Comparison of ENCODE assay signal across 16 cellular contexts in the genomic region with DNA sequence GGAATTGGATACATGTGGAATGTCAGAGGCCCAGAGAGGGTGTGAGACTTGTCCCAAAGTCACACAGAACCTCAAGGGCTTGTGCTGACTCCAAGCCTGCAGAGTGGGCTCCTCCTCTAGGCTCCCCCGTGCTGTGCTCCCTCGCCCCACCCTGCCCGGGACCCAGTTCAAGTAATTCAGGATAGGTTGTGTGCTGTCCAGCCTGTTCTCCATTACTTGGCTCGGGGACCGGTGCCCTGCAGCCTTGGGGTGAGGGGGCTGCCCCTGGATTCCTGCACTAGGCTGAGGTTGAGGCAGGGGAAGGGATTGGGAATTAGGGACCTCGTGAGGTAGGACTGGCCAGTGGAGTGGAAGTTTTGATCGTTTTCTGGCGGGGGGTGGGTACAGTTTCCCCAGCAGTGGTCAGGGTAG. TPM values are rescaled to one million over a fixed set of nuclear protein-coding genes. Genes with fewer than 3 reads are reported as not detected.
DNase-seq lines count a peak whose midpoint lies in the region; ATAC-seq, FAIRE-seq and TF ChIP-seq lines count a peak whose summit lies in the region.
"Had no signal": no experiment of that assay in that cellular context is flagged by ENCODE, and none has a peak within 500 bp of the region (broad histone marks: within the 10 kb centered on the region; RNA-seq: fewer than 3 reads in every experiment).

No MANE protein-coding gene starts in this region.

- peaks cover 0 to 43% (median 21%) of the 10 kb centered on the region in 4 donors for H3K4me1 ChIP-seq in right lobe of liver

- TF ChIP-seq CTCF in Calu3 (IDR thresholded peaks at IDR 0.05; ENCODE audit: unreplicated experiment) = no peak
- TF ChIP-seq CTCF in RWPE1 (conservative IDR thresholded peaks at IDR 0.05; ENCODE audit: low read depth) = no peak
- no peak for TF ChIP-seq CTCF in right lobe of liver (IDR thresholded peaks at IDR 0.05)

- H3K27me3 Mint-ChIP-seq in Calu3 (ENCODE audit: unreplicated experiment) = no peaks in the 10 kb centered on the region

- no peak for TF ChIP-seq POLR2A in right lobe of liver (IDR thresholded peaks at IDR 0.05)

- no peak for FAIRE-seq in urothelium cell line (lab: Jason Lieb, UNC)

- CTCF ChIA-PET in Calu3 (lab: Charles Lee) = no interaction called here
- CTCF ChIA-PET in RWPE1 (lab: Yijun Ruan, JAX) = interaction anchor here (0.6 kb wide), 1 partner anchor 60 kb away, joined by 3 read pairs; no protein-coding TSS in a partner anchor

- peaks cover 77% of the 10 kb centered on the region for H3K36me3 Mint-ChIP-seq in Calu3 (ENCODE audit: insufficient read depth, unreplicated experiment)
- peaks cover 87% of the 10 kb centered on the region for H3K36me3 Mint-ChIP-seq in stimulated activated effector memory CD8-positive, alpha-beta T cell treated with anti-CD3 and anti-CD28 coated beads, Interleukin-12 subunit alpha, Interleukin-12 subunit beta, amount 100 ng/mL, for 72 hours

- WGBS in right lobe of liver (ENCODE audit: insufficient coverage, low coverage, low lambda C conversion rate, missing lambda C conversion rate) = 25% methylated on average over 5 of the region's 8 CpGs

- peaks cover 31% of the 10 kb centered on the region for H3K4me1 Mint-ChIP-seq in Calu3 (ENCODE audit: low read depth, unreplicated experiment)
- peaks cover 67% of the 10 kb centered on the region for H3K4me1 Mint-ChIP-seq in stimulated activated effector memory CD8-positive, alpha-beta T cell treated with anti-CD3 and anti-CD28 coated beads, Interleukin-12 subunit alpha, Interleukin-12 subunit beta, amount 100 ng/mL, for 72 hours

- intact Hi-C loops in Calu3 (cut with micrococcal nuclease; ENCODE audit: unreplicated experiment) = no loop called here
- intact Hi-C loops in right lobe of liver (cut with DNase I) = loop anchor here (10.0 kb wide), 2 partner anchors 62 to 252 kb away; a partner anchor contains a TSS

- DNase-seq in Calu3 (no peak), RWPE1 (ENCODE audit: low spot score) (no peak), right lobe of liver (peak in 1 of 3 donors; percentile 51), urothelium cell line (ENCODE audit: low spot score) (no peak), foreskin melanocyte (no peak), AG08396 (ENCODE audit: low spot score) (no peak), mucosa of gallbladder (ENCODE audit: low spot score) (no peak)
- no peak for DNase-seq in stimulated activated effector memory CD8-positive, alpha-beta T cell treated with anti-CD3 and anti-CD28 coated beads, Interleukin-12 subunit alpha, Interleukin-12 subunit beta, amount 100 ng/mL, for 72 hours (ENCODE audit: low spot score in 2 of 2)
- DNase-seq: NCI-H2081 had no signal

- POLR2A ChIA-PET in RWPE1 (lab: Yijun Ruan, JAX; ENCODE audit: low non-redundant PET) = no interaction called here

- H3K4me3 ChIP-seq in right lobe of liver = peak overlapping the region in 2 of 3 donors; percentile 77 to 97
- H3K4me3 ChIP-seq: cardiac muscle cell, SK-N-MC had no signal

- H3K36me3 ChIP-seq in right lobe of liver = peaks cover 0 to 37% (median 16%) of the 10 kb centered on the region in 4 donors

- no peak for ATAC-seq in right lobe of liver
- no peak for ATAC-seq in stimulated activated effector memory CD8-positive, alpha-beta T cell treated with anti-CD3 and anti-CD28 coated beads, Interleukin-12 subunit alpha, Interleukin-12 subunit beta, amount 100 ng/mL, for 72 hours
- ATAC-seq: activated CD4-positive, CD25-positive, alpha-beta regulatory T cell treated with anti-CD3 and anti-CD28 coated beads, Interleukin-2, amount 50 U/mL, for 24 hours; sciatic nerve had no signal

- H3K27ac ChIP-seq in RWPE1 (peak overlapping the region; percentile 99), right lobe of liver (peak overlapping the region in 1 of 3 donors; percentile 100)
- H3K27ac ChIP-seq: cardiac muscle cell, epithelial cell of prostate, KMS-11 had no signal

- peak overlapping the region; percentile 7 for H3K4me3 Mint-ChIP-seq in Calu3 (ENCODE audit: low read depth, unreplicated experiment)
- peak overlapping the region; percentile 95 for H3K4me3 Mint-ChIP-seq in stimulated activated effector memory CD8-positive, alpha-beta T cell treated with anti-CD3 and anti-CD28 coated beads, Interleukin-12 subunit alpha, Interleukin-12 subunit beta, amount 100 ng/mL, for 72 hours

- no peak overlapping the region for H3K27ac Mint-ChIP-seq in Calu3 (ENCODE audit: unreplicated experiment)
- peak overlapping the region; percentile 89 for H3K27ac Mint-ChIP-seq in stimulated activated effector memory CD8-positive, alpha-beta T cell treated with anti-CD3 and anti-CD28 coated beads, Interleukin-12 subunit alpha, Interleukin-12 subunit beta, amount 100 ng/mL, for 72 hours

- H3K9me3 ChIP-seq in right lobe of liver = no peaks in the 10 kb centered on the region

- no peaks in the 10 kb centered on the region for H3K9me3 Mint-ChIP-seq in Calu3 (ENCODE audit: low read depth, unreplicated experiment)
- no peaks in the 10 kb centered on the region for H3K9me3 Mint-ChIP-seq in stimulated activated effector memory CD8-positive, alpha-beta T cell treated with anti-CD3 and anti-CD28 coated beads, Interleukin-12 subunit alpha, Interleukin-12 subunit beta, amount 100 ng/mL, for 72 hours

- no TSS peak for BruUV-seq in Calu3 (replicated peaks; lab: Mats Ljungman, UMichigan)

- H3K27me3 ChIP-seq in right lobe of liver = no peaks in the 10 kb centered on the region
- H3K27me3 ChIP-seq: cardiac muscle cell had no signal

RNA-seq across cellular contexts. Expression of a gene that starts 2.8 kb away (rescaled TPM):
- total RNA-seq in Calu3 (2022) = 58.0 and 59.3 TPM in 2 replicates
- 10 to 100 TPM; 55.1 to 95.9 (median 75.6) TPM for total RNA-seq in right lobe of liver
- total RNA-seq in mucosa of gallbladder = 184 TPM

RNA-seq across cellular contexts. Expression of a gene that starts 16.4 kb away (rescaled TPM):
- total RNA-seq in Calu3 (2022) = 9.0 and 16.4 TPM in 2 replicates
- 100 to 1,000 TPM in 1 of 6 experiments, 10 to 100 TPM in 2, 1 to 10 TPM in 3; 2.1 to 118 (median 19.1) TPM for total RNA-seq in right lobe of liver
- 328 TPM for total RNA-seq in mucosa of gallbladder
- total RNA-seq: sciatic nerve, temporal lobe had no signal

RNA-seq across cellular contexts. Expression of a gene that starts 20.4 kb away (rescaled TPM):
- total RNA-seq in Calu3 (2022) (0.12 TPM in 1 of 2 replicates, not detected in the other), right lobe of liver (10 to 100 TPM in 3 of 6 experiments, 1 to 10 TPM in 3; 4.2 to 13.2 (median 11.0) TPM), mucosa of gallbladder (15.1 TPM)

RNA-seq across cellular contexts. Expression of a gene that starts 45.8 kb away (rescaled TPM):
- total RNA-seq in Calu3 (2022) = 0.71 TPM in 1 of 2 replicates, not detected in the other
- total RNA-seq in right lobe of liver = not detected
- total RNA-seq in mucosa of gallbladder = 3.4 TPM
- total RNA-seq: sciatic nerve had no signal
